Comparison of ENCODE assay signal across 26 cellular contexts in the genomic region with DNA sequence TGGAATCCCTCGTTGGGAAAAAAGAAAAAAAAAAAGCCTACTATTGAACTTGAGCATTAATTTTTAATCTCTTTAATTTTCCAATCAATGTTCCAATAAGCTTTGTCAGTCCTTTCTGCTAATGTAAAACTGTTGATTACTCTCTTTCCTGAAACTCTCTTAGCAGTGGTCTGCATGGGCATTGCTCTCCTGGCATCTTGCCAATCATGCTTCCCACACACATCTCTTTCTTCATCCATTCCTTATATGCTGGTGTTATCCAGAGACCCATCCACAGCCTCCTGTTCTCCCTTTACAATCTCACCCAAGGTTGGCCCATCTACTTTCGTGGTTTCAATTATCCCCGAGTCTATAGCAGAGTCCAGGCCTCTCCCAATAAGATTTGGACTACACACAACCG. TPM values are rescaled to one million over a fixed set of nuclear protein-coding genes. Genes with fewer than 3 reads are reported as not detected.
"Had no signal": no experiment of that assay in that cellular context is flagged by ENCODE, and none has a peak within 500 bp of the region (broad histone marks: within the 10 kb centered on the region; RNA-seq: fewer than 3 reads in every experiment).

No MANE protein-coding gene starts in this region.

- H3K27ac Mint-ChIP-seq: mesothelial cell of epicardium; natural killer cell; progenitor cell of endocrine pancreas; stimulated activated naive B cell treated with anti-CD40 and anti-IgM and Interleukin-4, amounts not matched to agents 10 μg/mL and 1 μg/mL and 100 μg/mL, for 72 hours had no signal

- H3K4me1 Mint-ChIP-seq: stimulated activated naive B cell treated with anti-CD40 and anti-IgM and Interleukin-4, amounts not matched to agents 10 μg/mL and 1 μg/mL and 100 μg/mL, for 72 hours had no signal

- H3K4me3 Mint-ChIP-seq: mesothelial cell of epicardium; naive B cell; natural killer cell; stimulated activated naive B cell treated with anti-CD40 and anti-IgM and Interleukin-4, amounts not matched to agents 10 μg/mL and 1 μg/mL and 100 μg/mL, for 72 hours had no signal

- H3K36me3 ChIP-seq: ovary, thyroid gland, transverse colon, vagina had no signal

- H3K4me1 ChIP-seq: left ventricle myocardium inferior, right atrium auricular region, stomach, testis, thyroid gland, transverse colon, upper lobe of left lung, vagina had no signal

- H3K27me3 Mint-ChIP-seq: naive B cell; progenitor cell of endocrine pancreas; stimulated activated naive B cell treated with anti-CD40 and anti-IgM and Interleukin-4, amounts not matched to agents 10 μg/mL and 1 μg/mL and 100 μg/mL, for 72 hours had no signal

- H3K27ac ChIP-seq: left ventricle myocardium inferior, ovary, right atrium auricular region, skin epidermis, stomach, testis, thyroid gland, transverse colon, upper lobe of left lung, vagina had no signal

- H3K27me3 ChIP-seq: ovary, right atrium auricular region, stomach, testis, thyroid gland, transverse colon, upper lobe of left lung, vagina had no signal

- H3K9me3 ChIP-seq: left ventricle myocardium inferior, ovary, right atrium auricular region, testis, thyroid gland, transverse colon, upper lobe of left lung, vagina had no signal

- H3K4me3 ChIP-seq: left ventricle myocardium inferior, lung, ovary, right atrium auricular region, skin epidermis, stomach, testis, thyroid gland, transverse colon, upper lobe of left lung, vagina had no signal

- DNase-seq: islet precursor cell; left ventricle myocardium inferior; mesendoderm; naive B cell; natural killer cell; ovary; stimulated activated CD4-positive, alpha-beta T cell treated with anti-CD3 and anti-CD28 coated beads, Interleukin-12 subunit alpha, Interleukin-12 subunit beta, amount 100 ng/mL, for 4 hours; stimulated activated CD4-positive, alpha-beta T cell treated with anti-CD3 and anti-CD28 coated beads, Interleukin-15, amount 100 ng/mL, for 24 hours; stimulated activated CD4-positive, alpha-beta T cell treated with anti-CD3 and anti-CD28 coated beads, Interleukin-2, amount 100 ng/mL, for 24 hours; stimulated activated CD4-positive, alpha-beta T cell treated with anti-CD3 and anti-CD28 coated beads, Interleukin-4, amount 100 ng/mL, for 1 hour; stimulated activated naive B cell treated with anti-CD40 and anti-IgM and Interleukin-4, amounts not matched to agents 10 μg/mL and 1 μg/mL and 100 μg/mL, for 72 hours; stimulated activated naive CD8-positive, alpha-beta T cell treated with anti-CD3 and anti-CD28 coated beads, Interleukin-15, Interleukin-2, amounts not matched to agents 100 U/mL and 50 U/mL, for 24 hours; stomach; testis; thyroid gland; transverse colon; upper lobe of left lung had no signal

- ATAC-seq: natural killer cell; sciatic nerve; stimulated activated naive B cell treated with anti-CD40 and anti-IgM and Interleukin-4, amounts not matched to agents 10 μg/mL and 1 μg/mL and 100 μg/mL, for 72 hours; stimulated activated naive CD8-positive, alpha-beta T cell treated with anti-CD3 and anti-CD28 coated beads, Interleukin-15, Interleukin-2, amounts not matched to agents 100 U/mL and 50 U/mL, for 24 hours had no signal

RNA-seq across cellular contexts. Expression of a gene that starts 31.8 kb away (rescaled TPM):
- total RNA-seq: kidney epithelial cell, left ventricle myocardium inferior, mononuclear cell, sciatic nerve, thyroid gland, transverse colon had no signal
- polyA plus RNA-seq: stomach had no signal
